In the genomic region with DNA sequence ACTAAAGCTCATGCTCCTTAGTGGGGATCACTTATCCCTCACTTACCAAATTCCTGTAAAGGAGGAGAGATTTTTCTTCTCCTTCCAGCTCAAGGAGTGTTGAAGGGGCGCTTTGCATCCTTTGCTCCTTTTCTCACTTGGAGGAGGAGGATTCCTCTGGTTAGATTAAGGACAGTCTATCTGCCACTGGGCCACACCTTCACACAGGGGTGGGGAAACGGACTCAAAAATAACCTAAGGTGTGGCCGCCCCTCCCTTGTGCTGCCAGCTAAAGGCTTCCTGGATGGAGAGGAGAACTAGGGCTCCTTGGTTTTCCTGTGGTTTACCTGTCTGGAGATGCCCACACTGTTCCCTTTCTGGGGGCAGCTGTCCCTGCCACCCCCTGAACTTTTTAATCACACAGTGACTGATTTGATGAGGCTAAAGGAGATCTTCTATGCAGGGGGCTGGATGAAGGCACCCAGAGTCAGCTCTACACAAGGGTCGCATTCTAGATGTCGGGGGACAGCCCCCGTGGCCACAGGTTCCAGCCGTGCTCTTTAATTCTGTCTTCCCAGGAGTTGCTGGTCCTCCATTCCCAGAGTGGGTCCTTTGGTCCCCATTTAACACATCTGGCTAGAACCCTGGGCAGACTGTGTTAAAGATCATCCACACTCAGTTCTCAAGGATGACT, we compare ENCODE assay signal across 9 cellular contexts. TPM values are rescaled to one million over a fixed set of nuclear protein-coding genes. Genes with fewer than 3 reads are reported as not detected.
DNase-seq lines count a peak whose midpoint lies in the region; ATAC-seq lines count a peak whose summit lies in the region.
"Had no signal": no experiment of that assay in that cellular context is flagged by ENCODE, and none has a peak within 500 bp of the region (broad histone marks: within the 10 kb centered on the region; RNA-seq: fewer than 3 reads in every experiment).

No MANE protein-coding gene starts in this region.

- H3K9ac ChIP-seq in mucosa of rectum (ENCODE audit: low read depth in 1 of 2, low read length in 2 of 2) = peak overlapping the region; percentile 14 to 44

- no peak for ATAC-seq in stimulated activated naive CD8-positive, alpha-beta T cell treated with anti-CD3 and anti-CD28 coated beads, Interleukin-15, Interleukin-2, amounts not matched to agents 100 U/mL and 50 U/mL, for 24 hours
- peak; percentile 5 for ATAC-seq in activated CD8-positive, alpha-beta T cell treated with anti-CD3 and anti-CD28 coated beads, Interleukin-2, amount 10 ng/mL, durations not matched to agents 7 days and 5 days
- peak; percentile 30 for ATAC-seq in aorta (ENCODE audit: low FRiP score)

- peak overlapping the region; percentile 69 to 76 for H3K27ac ChIP-seq in mucosa of rectum (ENCODE audit: low read depth in 2 of 2, low read length in 2 of 2)
- peak overlapping the region in 1 of 2 donors; percentile 59 for H3K27ac ChIP-seq in aorta (ENCODE audit: low read depth in 1 of 2, low read length in 2 of 2)

- no peaks in the 10 kb centered on the region for H3K27me3 Mint-ChIP-seq in stimulated activated naive CD8-positive, alpha-beta T cell treated with anti-CD3 and anti-CD28 coated beads, Interleukin-15, Interleukin-2, amounts not matched to agents 100 ng/mL and 50 ng/mL, for 24 hours
- no peaks in the 10 kb centered on the region for H3K27me3 Mint-ChIP-seq in activated CD8-positive, alpha-beta T cell treated with anti-CD3 and anti-CD28 coated beads, Interleukin-2, amount 10 ng/mL, durations not matched to agents 7 days and 5 days (ENCODE audit: low read depth)

- H3K9me3 Mint-ChIP-seq in stimulated activated naive CD8-positive, alpha-beta T cell treated with anti-CD3 and anti-CD28 coated beads, Interleukin-15, Interleukin-2, amounts not matched to agents 100 ng/mL and 50 ng/mL, for 24 hours = no peaks in the 10 kb centered on the region
- no peaks in the 10 kb centered on the region for H3K9me3 Mint-ChIP-seq in activated CD8-positive, alpha-beta T cell treated with anti-CD3 and anti-CD28 coated beads, Interleukin-2, amount 10 ng/mL, durations not matched to agents 7 days and 5 days (ENCODE audit: insufficient read depth)

- peaks cover 38 to 47% of the 10 kb centered on the region in 2 donors for H3K4me1 ChIP-seq in mucosa of rectum (ENCODE audit: control insufficient read depth in 2 of 2, insufficient read depth in 2 of 2, low read length in 2 of 2)
- peaks cover 3 to 6% of the 10 kb centered on the region in 2 donors for H3K4me1 ChIP-seq in aorta (ENCODE audit: control insufficient read depth in 1 of 2, insufficient read depth in 2 of 2, low read length in 2 of 2)

- H3K27me3 ChIP-seq in mucosa of rectum (ENCODE audit: control insufficient read depth in 2 of 2, insufficient read depth in 2 of 2, low read length in 2 of 2) (no peaks in the 10 kb centered on the region), aorta (ENCODE audit: control insufficient read depth in 1 of 2, insufficient read depth in 2 of 2, low read length in 1 of 2) (no peaks in the 10 kb centered on the region)

- POLR2A ChIA-PET in activated CD8-positive, alpha-beta T cell treated with anti-CD3 and anti-CD28 coated beads, Interleukin-2, amount 10 ng/mL, durations not matched to agents 7 days and 5 days (lab: Charles Lee) = interaction anchor here (1.0 to 4.7 kb wide), 2 partner anchors 14 to 29 kb away, joined by 4 to 53 read pairs; a partner anchor contains a TSS

- H3K9me3 ChIP-seq in mucosa of rectum (ENCODE audit: control insufficient read depth in 2 of 2, low read length in 2 of 2) (no peaks in the 10 kb centered on the region), aorta (ENCODE audit: control insufficient read depth, low read length) (no peaks in the 10 kb centered on the region)

- H3K4me3 Mint-ChIP-seq in stimulated activated naive CD8-positive, alpha-beta T cell treated with anti-CD3 and anti-CD28 coated beads, Interleukin-15, Interleukin-2, amounts not matched to agents 100 ng/mL and 50 ng/mL, for 24 hours = peak overlapping the region; percentile 60
- peak overlapping the region; percentile 58 for H3K4me3 Mint-ChIP-seq in activated CD8-positive, alpha-beta T cell treated with anti-CD3 and anti-CD28 coated beads, Interleukin-2, amount 10 ng/mL, durations not matched to agents 7 days and 5 days
- H3K4me3 Mint-ChIP-seq: brain had no signal

- no peaks in the 10 kb centered on the region for H3K36me3 Mint-ChIP-seq in stimulated activated naive CD8-positive, alpha-beta T cell treated with anti-CD3 and anti-CD28 coated beads, Interleukin-15, Interleukin-2, amounts not matched to agents 100 ng/mL and 50 ng/mL, for 24 hours (ENCODE audit: low read depth)
- H3K36me3 Mint-ChIP-seq in activated CD8-positive, alpha-beta T cell treated with anti-CD3 and anti-CD28 coated beads, Interleukin-2, amount 10 ng/mL, durations not matched to agents 7 days and 5 days (ENCODE audit: low read depth) = peaks cover 31% of the 10 kb centered on the region

- H3K36me3 ChIP-seq in mucosa of rectum (ENCODE audit: control insufficient read depth in 2 of 2, insufficient read depth in 2 of 2, low read length in 2 of 2) (peaks cover 0 to 5% of the 10 kb centered on the region in 2 donors), aorta (ENCODE audit: control insufficient read depth in 1 of 2, insufficient read depth in 2 of 2, low read length in 1 of 2) (no peaks in the 10 kb centered on the region)

- peak overlapping the region in 1 of 2 donors; percentile 37 for H3K4me3 ChIP-seq in mucosa of rectum (ENCODE audit: low read length in 2 of 2)
- H3K4me3 ChIP-seq in aorta (ENCODE audit: low read length in 2 of 2) = no peak overlapping the region

- H3K4me1 Mint-ChIP-seq in stimulated activated naive CD8-positive, alpha-beta T cell treated with anti-CD3 and anti-CD28 coated beads, Interleukin-15, Interleukin-2, amounts not matched to agents 100 ng/mL and 50 ng/mL, for 24 hours (ENCODE audit: low read depth) = peaks cover 52% of the 10 kb centered on the region
- H3K4me1 Mint-ChIP-seq in activated CD8-positive, alpha-beta T cell treated with anti-CD3 and anti-CD28 coated beads, Interleukin-2, amount 10 ng/mL, durations not matched to agents 7 days and 5 days (ENCODE audit: low read depth) = peaks cover 58% of the 10 kb centered on the region

- intact Hi-C loops in aorta (cut with DNase I) = loop anchor here in 1 of 2 donors (5.0 kb wide), 1 partner anchor 34 kb away; no protein-coding TSS in a partner anchor

- 81 to 82% methylated on average over 7 of the region's 7 CpGs for WGBS in aorta, 2 donors

- CTCF ChIA-PET in activated CD8-positive, alpha-beta T cell treated with anti-CD3 and anti-CD28 coated beads, Interleukin-2, amount 10 ng/mL, durations not matched to agents 7 days and 5 days (lab: Charles Lee) = interaction anchor here (0.7 to 5.2 kb wide), 18 partner anchors 9 to 185 kb away, joined by 3 to 80 read pairs (median 4); a partner anchor contains a TSS

- peak overlapping the region; percentile 79 for H3K27ac Mint-ChIP-seq in stimulated activated naive CD8-positive, alpha-beta T cell treated with anti-CD3 and anti-CD28 coated beads, Interleukin-15, Interleukin-2, amounts not matched to agents 100 ng/mL and 50 ng/mL, for 24 hours
- H3K27ac Mint-ChIP-seq in activated CD8-positive, alpha-beta T cell treated with anti-CD3 and anti-CD28 coated beads, Interleukin-2, amount 10 ng/mL, durations not matched to agents 7 days and 5 days = peak overlapping the region; percentile 85

- DNase-seq in stimulated activated naive CD8-positive, alpha-beta T cell treated with anti-CD3 and anti-CD28 coated beads, Interleukin-15, Interleukin-2, amounts not matched to agents 100 U/mL and 50 U/mL, for 24 hours = no peak
- DNase-seq in activated CD8-positive, alpha-beta T cell treated with anti-CD3 and anti-CD28 coated beads, Interleukin-2, amount 10 ng/mL, durations not matched to agents 7 days and 5 days = no peak
- DNase-seq in aorta = no peak
- DNase-seq in COR-L47 (lab: John Stamatoyannopoulos, UW) = no peak
- DNase-seq in D341Med (ENCODE audit: low spot score) = no peak
- DNase-seq in NCI-H748 treated with DMSO at 0.1 percent for 48 hours (lab: John Stamatoyannopoulos, UW) = no peak

RNA-seq across cellular contexts. Expression of a gene that starts 14.4 kb away (rescaled TPM):
- total RNA-seq in activated CD8-positive, alpha-beta T cell treated with anti-CD3 and anti-CD28 coated beads, Interleukin-2, amount 10 ng/mL, durations not matched to agents 7 days and 5 days = 10 to 100 TPM; 65.4 to 67.4 TPM
- total RNA-seq in aorta = 10 to 100 TPM; 38.5 to 44.7 TPM
- 100 to 1,000 TPM in 1 of 2 donors, 10 to 100 TPM in 1; 68.6 to 161 TPM for polyA plus RNA-seq in aorta
